ENCODE assay signal across 18 cellular contexts in the genomic region with DNA sequence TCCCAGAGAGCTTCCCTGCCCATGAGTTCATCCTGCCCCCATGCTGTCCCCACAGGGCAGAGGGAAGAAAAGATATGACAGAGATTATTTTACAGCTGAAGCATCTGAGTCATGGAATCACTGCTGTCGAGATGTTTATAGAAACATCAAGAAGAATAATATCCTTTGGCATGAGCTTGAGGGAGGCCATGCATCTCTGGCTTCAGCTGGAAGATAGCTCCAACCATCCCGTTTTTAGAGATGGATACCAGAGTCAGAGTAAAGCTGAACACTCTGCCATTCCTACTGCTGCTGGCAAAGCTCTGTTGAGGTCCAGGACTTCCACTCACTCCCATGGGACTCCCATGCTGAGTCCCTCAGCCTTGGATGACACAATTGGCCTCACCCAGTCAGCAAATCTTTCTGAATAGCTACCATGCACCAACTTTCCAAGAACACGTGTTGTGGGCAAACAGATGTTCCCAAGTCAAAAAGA.
DNase-seq lines count a peak whose midpoint lies in the region; FAIRE-seq and TF ChIP-seq lines count a peak whose summit lies in the region.
"Had no signal": no experiment of that assay in that cellular context is flagged by ENCODE, and none has a peak within 500 bp of the region (broad histone marks: within the 10 kb centered on the region; RNA-seq: fewer than 3 reads in every experiment).

No MANE protein-coding gene starts in this region.

- peaks cover 21% of the 10 kb centered on the region for H3K27me3 Mint-ChIP-seq in astrocyte (ENCODE audit: low read depth, unreplicated experiment)
- H3K27me3 Mint-ChIP-seq in progenitor cell of endocrine pancreas = no peaks in the 10 kb centered on the region

- H3K79me2 ChIP-seq in GM23248 (ENCODE audit: insufficient read depth) (no peaks in the 10 kb centered on the region), astrocyte (ENCODE audit: insufficient read depth, low read length) (no peaks in the 10 kb centered on the region), mesendoderm (ENCODE audit: control insufficient read depth, insufficient read depth, low read length) (no peaks in the 10 kb centered on the region)

- H4K5ac ChIP-seq in mesendoderm (ENCODE audit: low read length) = no peak overlapping the region

- no peaks in the 10 kb centered on the region for H3K79me1 ChIP-seq in mesendoderm (ENCODE audit: low read length)

- WGBS in GM23248 (ENCODE audit: low coverage in 1 of 2, low lambda C conversion rate in 2 of 2, missing lambda C conversion rate in 2 of 2), 2 experiments = 3 to 12% methylated on average over 3 of the region's 3 CpGs
- WGBS in mesendoderm (ENCODE audit: extremely low coverage, insufficient coverage, low lambda C conversion rate) = no CpG with 5 or more reads among the region's 3 CpGs

- H4K20me1 ChIP-seq in GM23248 (ENCODE audit: insufficient read depth) (no peaks in the 10 kb centered on the region), astrocyte (ENCODE audit: insufficient read depth, low read length) (no peaks in the 10 kb centered on the region)

- H3K23ac ChIP-seq in mesendoderm (ENCODE audit: low read length) = no peak overlapping the region

- no peaks in the 10 kb centered on the region for H3K9me3 ChIP-seq in GM23248 (ENCODE audit: low read depth)
- no peaks in the 10 kb centered on the region for H3K9me3 ChIP-seq in astrocyte (ENCODE audit: insufficient read depth, low read depth, low read length)
- H3K9me3 ChIP-seq: adrenal gland, prostate gland had no signal

- FAIRE-seq in astrocyte (lab: Jason Lieb, UNC) = peak; percentile 52
- FAIRE-seq: G401.6, keratinocyte had no signal

- H3K4me3 Mint-ChIP-seq in astrocyte (ENCODE audit: unreplicated experiment) (no peak overlapping the region), progenitor cell of endocrine pancreas (ENCODE audit: low read depth) (no peak overlapping the region)
- H3K4me3 Mint-ChIP-seq: activated T-helper 1 cell treated with anti-CD3 and anti-CD28 coated beads, Interleukin-12 subunit alpha, Interleukin-12 subunit beta, Interleukin-2, Interleukin-4 antibody, amounts not matched to agents 30 ng/mL and 10 ng/mL and 1 ng/mL, durations not matched to agents 14 hours and 24 hours and 36 hours; CD4-positive, alpha-beta memory T cell had no signal

- H3K4me2 ChIP-seq in GM23248 (ENCODE audit: unreplicated experiment) = peak overlapping the region; percentile 0
- H3K4me2 ChIP-seq in astrocyte (ENCODE audit: low read length) = no peak overlapping the region
- H3K4me2 ChIP-seq in mesendoderm (ENCODE audit: low read length) = no peak overlapping the region

- no peak overlapping the region for H3K27ac Mint-ChIP-seq in astrocyte (ENCODE audit: unreplicated experiment)
- H3K27ac Mint-ChIP-seq in progenitor cell of endocrine pancreas = no peak overlapping the region
- H3K27ac Mint-ChIP-seq: activated T-helper 1 cell treated with anti-CD3 and anti-CD28 coated beads, Interleukin-12 subunit alpha, Interleukin-12 subunit beta, Interleukin-2, Interleukin-4 antibody, amounts not matched to agents 30 ng/mL and 10 ng/mL and 1 ng/mL, durations not matched to agents 14 hours and 24 hours and 36 hours; CD4-positive, alpha-beta memory T cell had no signal

- in situ Hi-C loops in GM23248 (cut with MboI) = no loop called here

- H3K4me1 ChIP-seq in GM23248 (ENCODE audit: insufficient read depth) = peaks cover 23% of the 10 kb centered on the region
- H3K4me1 ChIP-seq in astrocyte (ENCODE audit: insufficient read depth, low read length) = peaks cover 5% of the 10 kb centered on the region
- H3K4me1 ChIP-seq in mesendoderm (ENCODE audit: control insufficient read depth, low read depth, low read length) = no peaks in the 10 kb centered on the region
- H3K4me1 ChIP-seq: prostate gland had no signal

- TF ChIP-seq CTCF in astrocyte (IDR thresholded peaks at IDR 0.05; ENCODE audit: insufficient read depth, low read depth, low read length) (no peak), progenitor cell of endocrine pancreas (IDR thresholded peaks at IDR 0.05; ENCODE audit: unreplicated experiment) (no peak)

- no peak overlapping the region for H3K56ac ChIP-seq in mesendoderm (ENCODE audit: low read length)

- peaks cover 7% of the 10 kb centered on the region for H3F3A ChIP-seq in GM23248 (ENCODE audit: insufficient read depth)

- H3K27me3 ChIP-seq in GM23248 (replicated peaks; ENCODE audit: insufficient read depth) (no peaks in the 10 kb centered on the region), astrocyte (ENCODE audit: insufficient read depth, low read length) (peaks cover 5% of the 10 kb centered on the region), mesendoderm (ENCODE audit: insufficient read depth, low read length, poor library complexity) (no peaks in the 10 kb centered on the region)

- no peak overlapping the region for H3K27ac ChIP-seq in GM23248
- H3K27ac ChIP-seq in astrocyte (ENCODE audit: low read depth, low read length) = peak overlapping the region; percentile 11
- H3K27ac ChIP-seq in mesendoderm (ENCODE audit: low read depth, low read length) = no peak overlapping the region
- H3K27ac ChIP-seq: adrenal gland, dorsolateral prefrontal cortex, prostate gland had no signal

- no peak overlapping the region for H2BK15ac ChIP-seq in mesendoderm (replicated peaks; ENCODE audit: low read depth)

- no peak overlapping the region for H2AK5ac ChIP-seq in mesendoderm (ENCODE audit: low read length)

- H3K4me3 ChIP-seq in GM23248 (no peak overlapping the region), astrocyte (ENCODE audit: insufficient read depth, low read depth, low read length) (no peak overlapping the region), mesendoderm (ENCODE audit: low read length) (no peak overlapping the region)
- H3K4me3 ChIP-seq: adrenal gland, dorsolateral prefrontal cortex, prostate gland had no signal

- H3K4me1 Mint-ChIP-seq in astrocyte (ENCODE audit: low read depth, unreplicated experiment) (peaks cover 2% of the 10 kb centered on the region), progenitor cell of endocrine pancreas (ENCODE audit: low read depth) (no peaks in the 10 kb centered on the region)
- H3K4me1 Mint-ChIP-seq: CD4-positive, alpha-beta memory T cell had no signal

- H2BK5ac ChIP-seq in mesendoderm (ENCODE audit: low read length) = no peak overlapping the region

- H3K36me3 ChIP-seq in GM23248 (ENCODE audit: low read depth) (no peaks in the 10 kb centered on the region), astrocyte (ENCODE audit: insufficient read depth, low read length) (no peaks in the 10 kb centered on the region), mesendoderm (ENCODE audit: control insufficient read depth, insufficient read depth, low read length) (no peaks in the 10 kb centered on the region)
- H3K36me3 ChIP-seq: adrenal gland, prostate gland had no signal

- peaks cover 2% of the 10 kb centered on the region for H3K9me3 Mint-ChIP-seq in astrocyte (ENCODE audit: unreplicated experiment)
- H3K9me3 Mint-ChIP-seq in progenitor cell of endocrine pancreas (ENCODE audit: low read depth) = no peaks in the 10 kb centered on the region
- H3K9me3 Mint-ChIP-seq: activated T-helper 1 cell treated with anti-CD3 and anti-CD28 coated beads, Interleukin-12 subunit alpha, Interleukin-12 subunit beta, Interleukin-2, Interleukin-4 antibody, amounts not matched to agents 30 ng/mL and 10 ng/mL and 1 ng/mL, durations not matched to agents 14 hours and 24 hours and 36 hours; CD4-positive, alpha-beta memory T cell had no signal

- H2BK120ac ChIP-seq in mesendoderm (ENCODE audit: low read depth, low read length) = no peak overlapping the region

- H3K36me3 Mint-ChIP-seq in astrocyte (ENCODE audit: low read depth, unreplicated experiment) (no peaks in the 10 kb centered on the region), progenitor cell of endocrine pancreas (ENCODE audit: insufficient read depth) (no peaks in the 10 kb centered on the region)
- H3K36me3 Mint-ChIP-seq: CD4-positive, alpha-beta memory T cell had no signal

- H3K9me2 ChIP-seq in GM23248 (ENCODE audit: insufficient read depth) = no peaks in the 10 kb centered on the region

- no peak overlapping the region for H4K8ac ChIP-seq in mesendoderm (ENCODE audit: low read depth, low read length)

- DNase-seq in GM23248 = peak; percentile 76
- peak; percentile 73 for DNase-seq in astrocyte (ENCODE audit: low read depth)
- peak; percentile 52 for DNase-seq in iris pigment epithelial cell (ENCODE audit: low read depth)
- peak; percentile 70 for DNase-seq in stromal cell of bone marrow (ENCODE audit: low read depth)
- DNase-seq in OCI-M1 (lab: John Stamatoyannopoulos, UW) = no peak
- no peak for DNase-seq in SIG-M5 treated with dmso at 0.1 percent for 504 hours (lab: John Stamatoyannopoulos, UW; ENCODE audit: unreplicated experiment)
- DNase-seq in progenitor cell of endocrine pancreas (ENCODE audit: low spot score, unreplicated experiment) = no peak
- no peak for DNase-seq in mesendoderm
- DNase-seq: activated CD4-positive, alpha-beta T cell treated with anti-CD3 and anti-CD28 coated beads, Interleukin-2, amount 50 U/mL, for 48 hours; CD4-positive, alpha-beta memory T cell; dorsolateral prefrontal cortex; NCI-H1105; NCI-H2171 treated with DMSO at 0.1 percent for 48 hours had no signal

- H2AFZ ChIP-seq in GM23248 (no peak overlapping the region), astrocyte (ENCODE audit: low read depth, low read length) (peak overlapping the region; percentile 19)

- H3K18ac ChIP-seq in mesendoderm (ENCODE audit: low read length) = no peak overlapping the region

- H3K4ac ChIP-seq in mesendoderm (ENCODE audit: low read depth, low read length) = no peak overlapping the region

- H3K9ac ChIP-seq in GM23248 (no peak overlapping the region), astrocyte (ENCODE audit: low read length) (no peak overlapping the region), mesendoderm (ENCODE audit: low read length) (no peak overlapping the region)

Comparison
In these comparisons a context has a peak if more than half of its experiments do, and no peak if none do; other contexts are left out.
1. DNase-seq: peak in GM23248 (single experiment), astrocyte (single experiment), iris pigment epithelial cell (single experiment) and stromal cell of bone marrow (single experiment); none in OCI-M1 (single experiment), SIG-M5 treated with dmso at 0.1 percent for 504 hours (single experiment), progenitor cell of endocrine pancreas (single experiment) and mesendoderm (single experiment).